ENCODE assay signal across 8 cellular contexts in genomic region chr7:132655071-132655761, GRCh38.
DNase-seq lines count a peak whose midpoint lies in the region; ATAC-seq and TF ChIP-seq lines count a peak whose summit lies in the region.

No MANE protein-coding gene starts in this region.

- H3K27me3 Mint-ChIP-seq in stimulated activated naive B cell treated with anti-CD40 and anti-IgM and Interleukin-4, amounts not matched to agents 10 μg/mL and 1 μg/mL and 100 μg/mL, for 72 hours = peaks cover 0 to 5% of the 10 kb centered on the region in 2 donors

- no peak for TF ChIP-seq CTCF in body of pancreas (IDR thresholded peaks at IDR 0.05)

- peak overlapping the region; percentile 51 to 80 for H3K4me3 Mint-ChIP-seq in stimulated activated naive B cell treated with anti-CD40 and anti-IgM and Interleukin-4, amounts not matched to agents 10 μg/mL and 1 μg/mL and 100 μg/mL, for 72 hours

- H3K4me1 ChIP-seq in body of pancreas = no peaks in the 10 kb centered on the region

- intact Hi-C loops in body of pancreas (cut with DNase I) = no loop called here

- no peaks in the 10 kb centered on the region for H3K9me3 ChIP-seq in SK-N-MC (ENCODE audit: low read depth, low read length)
- H3K9me3 ChIP-seq in body of pancreas = no peaks in the 10 kb centered on the region

- no peaks in the 10 kb centered on the region for H3K36me3 ChIP-seq in SK-N-MC (ENCODE audit: insufficient read depth, low read length)
- H3K36me3 ChIP-seq in body of pancreas (replicated peaks in 1 of 2; ENCODE audit: insufficient read depth in 1 of 2, low read depth in 2 of 2) = no peaks in the 10 kb centered on the region

- H3K27ac ChIP-seq in SK-N-MC = no peak overlapping the region
- H3K27ac ChIP-seq in body of pancreas = peak overlapping the region in 2 of 4 donors; percentile 9 to 17

- 5 to 12% methylated on average over 13 of the region's 13 CpGs for WGBS in body of pancreas, 2 donors

- no peak for TF ChIP-seq POLR2A in body of pancreas (IDR thresholded peaks at IDR 0.05)
- TF ChIP-seq POLR2A in GM18505 (IDR thresholded peaks at IDR 0.05; ENCODE audit: borderline replicate concordance, extremely low read depth, insufficient read depth, insufficient read length) = no peak

- no peaks in the 10 kb centered on the region for H3K27me3 ChIP-seq in body of pancreas

- H3K9ac ChIP-seq in SK-N-MC (ENCODE audit: insufficient read length) = no peak overlapping the region

- peaks cover 19 to 21% of the 10 kb centered on the region in 2 donors for H3K9me3 Mint-ChIP-seq in stimulated activated naive B cell treated with anti-CD40 and anti-IgM and Interleukin-4, amounts not matched to agents 10 μg/mL and 1 μg/mL and 100 μg/mL, for 72 hours

- DNase-seq in SK-N-MC (ENCODE audit: low read depth, low spot score) (peak; percentile 14), body of pancreas (peak; percentile 14 to 59 (median 24)), medulla oblongata (ENCODE audit: extremely low spot score) (peak; percentile 60)
- no peak for DNase-seq in stimulated activated naive B cell treated with anti-CD40 and anti-IgM and Interleukin-4, amounts not matched to agents 10 μg/mL and 1 μg/mL and 100 μg/mL, for 72 hours

- H3K4me3 ChIP-seq in SK-N-MC (peak overlapping the region; percentile 60), body of pancreas (no peak overlapping the region)

- peaks cover 21 to 26% of the 10 kb centered on the region in 2 donors for H3K4me1 Mint-ChIP-seq in stimulated activated naive B cell treated with anti-CD40 and anti-IgM and Interleukin-4, amounts not matched to agents 10 μg/mL and 1 μg/mL and 100 μg/mL, for 72 hours

- H3K36me3 Mint-ChIP-seq in stimulated activated naive B cell treated with anti-CD40 and anti-IgM and Interleukin-4, amounts not matched to agents 10 μg/mL and 1 μg/mL and 100 μg/mL, for 72 hours = peaks cover 7 to 10% of the 10 kb centered on the region in 2 donors

- ATAC-seq in GM21447 (IDR thresholded peaks at IDR 0.05; ENCODE audit: unreplicated experiment) (peak; percentile 31), body of pancreas (no peak), HG03565 (IDR thresholded peaks at IDR 0.05; ENCODE audit: unreplicated experiment) (no peak), GM21717 (IDR thresholded peaks at IDR 0.05; ENCODE audit: unreplicated experiment) (no peak), GM18505 (IDR thresholded peaks at IDR 0.05; ENCODE audit: unreplicated experiment) (no peak)
- ATAC-seq in stimulated activated naive B cell treated with anti-CD40 and anti-IgM and Interleukin-4, amounts not matched to agents 10 μg/mL and 1 μg/mL and 100 μg/mL, for 72 hours (replicated peaks) = peak; percentile 15 to 22

- H3K27ac Mint-ChIP-seq in stimulated activated naive B cell treated with anti-CD40 and anti-IgM and Interleukin-4, amounts not matched to agents 10 μg/mL and 1 μg/mL and 100 μg/mL, for 72 hours = no peak overlapping the region

Comparison
In these comparisons a context has a peak if more than half of its experiments do, and no peak if none do; other contexts are left out.
1. ATAC-seq: peak in GM21447 (single experiment) and stimulated activated naive B cell treated with anti-CD40 and anti-IgM and Interleukin-4, amounts not matched to agents 10 μg/mL and 1 μg/mL and 100 μg/mL, for 72 hours (2 of 2); none in body of pancreas (single experiment), HG03565 (single experiment), GM21717 (single experiment) and GM18505 (single experiment).